8 cellular contexts compared by ENCODE assay signal in genomic region chr18:12657849-12658829, GRCh38. TPM values are rescaled to one million over a fixed set of nuclear protein-coding genes. Genes with fewer than 3 reads are reported as not detected.
DNase-seq lines count a peak whose midpoint lies in the region; ATAC-seq, FAIRE-seq and TF ChIP-seq lines count a peak whose summit lies in the region.

Gene SPIRE1 (minus strand): TSS chr18:12658107. CDS start chr18:12657866, 241 bp downstream.

- no peak for FAIRE-seq in kidney (lab: Jason Lieb, UNC)

- peak; percentile 92 for DNase-seq in GM03348 (ENCODE audit: low spot score)
- DNase-seq in M059J (ENCODE audit: low read depth), result peak; percentile 67
- DNase-seq in cerebellum (ENCODE audit: low spot score), result peak; percentile 87
- DNase-seq in kidney, result peak; percentile 91
- DNase-seq in smooth muscle cell (lab: John Stamatoyannopoulos, UW; ENCODE audit: unreplicated experiment), result peak; percentile 32
- DNase-seq in cortex of kidney (lab: John Stamatoyannopoulos, UW), result no peak

- H3K27ac ChIP-seq in VCaP, result peak within 1 kb of the TSS; percentile 95
- H3K27ac ChIP-seq in kidney (ENCODE audit: low read depth in 2 of 2, low read length in 2 of 2), result peak within 1 kb of the TSS; percentile 89 to 92
- H3K27ac ChIP-seq in smooth muscle cell (ENCODE audit: low read depth), result peak within 1 kb of the TSS; percentile 94

- H4K20me1 ChIP-seq in smooth muscle cell (ENCODE audit: low read depth), result peaks cover 33% of the 10 kb centered on the region

- H3K9ac ChIP-seq in kidney (ENCODE audit: low read length in 2 of 2) (peak within 1 kb of the TSS; percentile 56 to 93), smooth muscle cell (ENCODE audit: low read depth) (peak within 1 kb of the TSS; percentile 97)

- peak within 1 kb of the TSS; percentile 66 for H3K4me3 ChIP-seq in kidney (ENCODE audit: low read length in 2 of 2)
- peak within 1 kb of the TSS; percentile 92 for H3K4me3 ChIP-seq in smooth muscle cell

- peaks cover 33% of the 10 kb centered on the region for H3K79me2 ChIP-seq in smooth muscle cell (ENCODE audit: low read depth)

- no peaks in the 10 kb centered on the region for H3K27me3 ChIP-seq in smooth muscle cell (ENCODE audit: low read depth)

- H3K4me1 ChIP-seq in kidney (ENCODE audit: control insufficient read depth in 1 of 2, insufficient read depth in 1 of 2, low read depth in 1 of 2, low read length in 2 of 2) (no peaks in the 10 kb centered on the region), smooth muscle cell (ENCODE audit: low read depth) (no peaks in the 10 kb centered on the region)

- peak within 1 kb of the TSS; percentile 97 for H2AFZ ChIP-seq in smooth muscle cell (ENCODE audit: low read depth)

- peak within 1 kb of the TSS; percentile 96 for H3K4me2 ChIP-seq in smooth muscle cell

- 1% methylated on average over 80 of the region's 125 CpGs for WGBS in smooth muscle cell (ENCODE audit: low lambda C conversion rate)

- H3K9me3 ChIP-seq in kidney (ENCODE audit: control insufficient read depth in 1 of 2, low read length in 2 of 2) (no peaks in the 10 kb centered on the region), smooth muscle cell (replicated peaks; ENCODE audit: low read depth) (no peaks in the 10 kb centered on the region)

- H3F3A ChIP-seq in smooth muscle cell (ENCODE audit: low read depth), result peaks cover 16% of the 10 kb centered on the region

- H3K36me3 ChIP-seq in kidney (ENCODE audit: control insufficient read depth in 1 of 2, insufficient read depth in 2 of 2, low read length in 2 of 2), result no peaks in the 10 kb centered on the region
- H3K36me3 ChIP-seq in smooth muscle cell (ENCODE audit: low read depth), result no peaks in the 10 kb centered on the region

- no peak for TF ChIP-seq CTCF in VCaP (conservative IDR thresholded peaks at IDR 0.05)
- TF ChIP-seq CTCF in kidney (IDR thresholded peaks at IDR 0.05; ENCODE audit: borderline replicate concordance, extremely low read depth, insufficient read depth), result no peak
- TF ChIP-seq CTCF in smooth muscle cell (IDR thresholded peaks at IDR 0.05; ENCODE audit: borderline replicate concordance, insufficient read depth, poor library complexity, severe bottlenecking), result no peak

- peak; percentile 63 for ATAC-seq in GM21825 (IDR thresholded peaks at IDR 0.05; ENCODE audit: unreplicated experiment)

- intact Hi-C loops in kidney (cut with DNase I), result no loop called here

RNA-seq across cellular contexts. Expression of gene SPIRE1, which starts in this region (rescaled TPM):
- total RNA-seq in M059J (2014; rRNA removed; shearing (Covaris generic)), result 19.1 and 21.2 TPM in 2 replicates
- total RNA-seq in cerebellum (46.7 TPM), kidney (35.1 TPM), smooth muscle cell (18.1 and 25.8 TPM in 2 replicates)
- polyA plus RNA-seq in kidney (ENCODE audit: insufficient read depth, low read depth, low replicate concordance) (12.3 TPM), smooth muscle cell (12.6 and 12.8 TPM in 2 replicates)
